In genomic region chr12:110750784-110751461, GRCh38 we compare ENCODE assay signal across 17 cellular contexts. TPM values are rescaled to one million over a fixed set of nuclear protein-coding genes. Genes with fewer than 3 reads are reported as not detected.
A peak's percentile ranks its signal among the peaks of the same experiment; 100 is the strongest.
DNase-seq lines count a peak whose midpoint lies in the region; ATAC-seq and TF ChIP-seq lines count a peak whose summit lies in the region.
"Had no signal": no experiment of that assay in that cellular context is flagged by ENCODE, and none has a peak within 500 bp of the region (broad histone marks: within the 10 kb centered on the region; RNA-seq: fewer than 3 reads in every experiment).

No MANE protein-coding gene starts in this region.

- no peaks in the 10 kb centered on the region for H3K9me3 ChIP-seq in skeletal muscle tissue (ENCODE audit: control insufficient read depth in 3 of 3, low read length in 3 of 3)
- H3K9me3 ChIP-seq: BE2C, colonic mucosa had no signal

- no peaks in the 10 kb centered on the region for H3K27me3 ChIP-seq in skeletal muscle tissue (ENCODE audit: control insufficient read depth in 3 of 3, insufficient read depth in 3 of 3, low read length in 3 of 3)
- H3K27me3 ChIP-seq: BE2C, colonic mucosa had no signal

- peaks cover 2 to 9% (median 5%) of the 10 kb centered on the region in 3 donors for H3K4me1 ChIP-seq in skeletal muscle tissue (ENCODE audit: control insufficient read depth in 3 of 3, insufficient read depth in 3 of 3, low read length in 3 of 3)
- H3K4me1 ChIP-seq: BE2C, colonic mucosa had no signal

- no peak for TF ChIP-seq CTCF in fibroblast of villous mesenchyme (IDR thresholded peaks at IDR 0.05; ENCODE audit: insufficient read depth, low read depth, low read length)

- DNase-seq in EH (ENCODE audit: low read depth) (peak; percentile 55), NCI-H226 (peak; percentile 3), fibroblast of villous mesenchyme (ENCODE audit: low read depth) (peak; percentile 61), NCI-H526 (lab: John Stamatoyannopoulos, UW) (no peak)
- no peak for DNase-seq in activated CD4-positive, CD25-positive, alpha-beta regulatory T cell treated with anti-CD3 and anti-CD28 coated beads, Interleukin-2, amount 50 U/mL, for 72 hours
- DNase-seq: BE2C; colonic mucosa; head of caudate nucleus; mesendoderm; NCI-H2029; NCI-H526 treated with DMSO at 0.1 percent for 48 hours; occipital lobe; stimulated activated naive CD8-positive, alpha-beta T cell treated with anti-CD3 and anti-CD28 coated beads, Interleukin-15, Interleukin-2, amounts not matched to agents 100 U/mL and 50 U/mL, for 24 hours had no signal

- H3K9ac ChIP-seq in skeletal muscle tissue (ENCODE audit: low read depth in 1 of 3, low read length in 3 of 3): no peak overlapping the region

- peak overlapping the region; percentile 16 for H3K27ac ChIP-seq in skeletal muscle tissue (ENCODE audit: low read depth, low read length)
- H3K27ac ChIP-seq: colonic mucosa, VCaP had no signal

- no peak overlapping the region for H3K4me3 ChIP-seq in fibroblast of villous mesenchyme (ENCODE audit: low read depth, low read length)
- H3K4me3 ChIP-seq in skeletal muscle tissue (ENCODE audit: low read length in 3 of 3): no peak overlapping the region
- H3K4me3 ChIP-seq: colonic mucosa had no signal

- ATAC-seq in HG02973 (IDR thresholded peaks at IDR 0.05; ENCODE audit: unreplicated experiment) (no peak), HG03196 (IDR thresholded peaks at IDR 0.05; ENCODE audit: unreplicated experiment) (no peak)
- ATAC-seq: stimulated activated naive CD8-positive, alpha-beta T cell treated with anti-CD3 and anti-CD28 coated beads, Interleukin-15, Interleukin-2, amounts not matched to agents 100 U/mL and 50 U/mL, for 24 hours had no signal

- H3K36me3 ChIP-seq in skeletal muscle tissue (ENCODE audit: control insufficient read depth in 3 of 3, insufficient read depth in 3 of 3, low read length in 3 of 3): no peaks in the 10 kb centered on the region
- H3K36me3 ChIP-seq: BE2C, colonic mucosa had no signal

RNA-seq across cellular contexts. Expression of gene PPP1CC, which starts 8.2 kb away (rescaled TPM):
- total RNA-seq in fibroblast of villous mesenchyme (82.8 and 139 TPM in 2 replicates), skeletal muscle tissue (103 TPM)

Comparison
In these comparisons a context has a peak if more than half of its experiments do, and no peak if none do; other contexts are left out.
1. DNase-seq: peak in EH (single experiment), NCI-H226 (single experiment) and fibroblast of villous mesenchyme (single experiment); none in NCI-H526 (0 of 2) and activated CD4-positive, CD25-positive, alpha-beta regulatory T cell treated with anti-CD3 and anti-CD28 coated beads, Interleukin-2, amount 50 U/mL, for 72 hours (single experiment).